ENCODE assay signal across 1 cellular context in genomic region chr7:149199234-149199990, GRCh38.
TF ChIP-seq lines count a peak whose summit lies in the region.

No MANE protein-coding gene starts in this region.

TF ChIP-seq in IMR-90, 13 proteins besides CTCF, POLR2A, EP300 and RAD21:
- no peak for TF ChIP-seq BHLHE40 (IDR thresholded peaks at IDR 0.05; ENCODE audit: low read depth, low read length)
- no peak for TF ChIP-seq SMC3 (IDR thresholded peaks at IDR 0.05; ENCODE audit: low read depth, low read length)
